ENCODE assay signal across 8 cellular contexts in genomic region chr5:108003178-108003577, GRCh38.
DNase-seq lines count a peak whose midpoint lies in the region; ATAC-seq, FAIRE-seq and TF ChIP-seq lines count a peak whose summit lies in the region.

No MANE protein-coding gene starts in this region.

- H3K27me3 Mint-ChIP-seq in astrocyte (ENCODE audit: low read depth, unreplicated experiment) (no peaks in the 10 kb centered on the region), Caco-2 (ENCODE audit: insufficient read depth, unreplicated experiment) (no peaks in the 10 kb centered on the region)

- H3K36me3 ChIP-seq in astrocyte (ENCODE audit: insufficient read depth, low read length), result no peaks in the 10 kb centered on the region
- H3K36me3 ChIP-seq in Caco-2 (ENCODE audit: control insufficient read depth, insufficient read depth, low read length), result no peaks in the 10 kb centered on the region

- peak; percentile 77 for ATAC-seq in GM21360 (IDR thresholded peaks at IDR 0.05; ENCODE audit: unreplicated experiment)

- H3K4me1 Mint-ChIP-seq in astrocyte (ENCODE audit: low read depth, unreplicated experiment) (peaks cover 8% of the 10 kb centered on the region), Caco-2 (ENCODE audit: low read depth, unreplicated experiment) (no peaks in the 10 kb centered on the region)

- no peaks in the 10 kb centered on the region for H3K9me3 ChIP-seq in astrocyte (ENCODE audit: insufficient read depth, low read depth, low read length)
- H3K9me3 ChIP-seq in Caco-2, result no peaks in the 10 kb centered on the region

- intact Hi-C loops in Caco-2 (cut with micrococcal nuclease; ENCODE audit: unreplicated experiment), result no loop called here

- H3K4me3 ChIP-seq in astrocyte (ENCODE audit: insufficient read depth, low read depth, low read length) (no peak overlapping the region), Caco-2 (ENCODE audit: low read depth, low read length) (no peak overlapping the region)

- POLR2A ChIA-PET in Caco-2 (lab: Charles Lee), result no interaction called here

- H3K27ac Mint-ChIP-seq in astrocyte (ENCODE audit: unreplicated experiment) (peak overlapping the region; percentile 93), Caco-2 (ENCODE audit: unreplicated experiment) (no peak overlapping the region)

- peak overlapping the region; percentile 36 for H3K9ac ChIP-seq in astrocyte (ENCODE audit: low read length)

- H3K27me3 ChIP-seq in astrocyte (ENCODE audit: insufficient read depth, low read length) (no peaks in the 10 kb centered on the region), Caco-2 (replicated peaks; ENCODE audit: control insufficient read depth, insufficient read depth, low read length) (no peaks in the 10 kb centered on the region)

- peak overlapping the region; percentile 71 for H3K4me2 ChIP-seq in astrocyte (ENCODE audit: low read length)

- no TSS peak for BruUV-seq in Caco-2 (replicated peaks; lab: Mats Ljungman, UMichigan)

- H2AFZ ChIP-seq in astrocyte (ENCODE audit: low read depth, low read length), result peak overlapping the region; percentile 14

- FAIRE-seq in astrocyte (lab: Jason Lieb, UNC), result no peak

- DNase-seq in GM04504 (ENCODE audit: low read depth) (peak; percentile 24), HT1080 (ENCODE audit: low read depth) (peak; percentile 74), astrocyte (ENCODE audit: low read depth) (peak; percentile 47), medulla oblongata (ENCODE audit: extremely low spot score) (peak; percentile 48), Caco-2 (no peak), DMS114 treated with DMSO at 0.1 percent for 48 hours (lab: John Stamatoyannopoulos, UW; ENCODE audit: unreplicated experiment) (no peak), NCI-H1436 treated with DMSO at 0.1 percent for 48 hours (lab: John Stamatoyannopoulos, UW) (no peak)

- H3K27ac ChIP-seq in astrocyte (ENCODE audit: low read depth, low read length), result no peak overlapping the region

- H3K4me1 ChIP-seq in astrocyte (ENCODE audit: insufficient read depth, low read length), result no peaks in the 10 kb centered on the region
- no peaks in the 10 kb centered on the region for H3K4me1 ChIP-seq in Caco-2

- H4K20me1 ChIP-seq in astrocyte (ENCODE audit: insufficient read depth, low read length), result no peaks in the 10 kb centered on the region

- H3K79me2 ChIP-seq in astrocyte (ENCODE audit: insufficient read depth, low read length), result no peaks in the 10 kb centered on the region

- no peaks in the 10 kb centered on the region for H3K9me3 Mint-ChIP-seq in astrocyte (ENCODE audit: unreplicated experiment)
- H3K9me3 Mint-ChIP-seq in Caco-2 (ENCODE audit: unreplicated experiment), result no peaks in the 10 kb centered on the region

- H3K36me3 Mint-ChIP-seq in astrocyte (ENCODE audit: low read depth, unreplicated experiment) (no peaks in the 10 kb centered on the region), Caco-2 (ENCODE audit: insufficient read depth, unreplicated experiment) (no peaks in the 10 kb centered on the region)

- CTCF ChIA-PET in Caco-2 (lab: Charles Lee), result no interaction called here

- H3K4me3 Mint-ChIP-seq in astrocyte (ENCODE audit: unreplicated experiment), result no peak overlapping the region
- no peak overlapping the region for H3K4me3 Mint-ChIP-seq in Caco-2 (ENCODE audit: unreplicated experiment)

- TF ChIP-seq CTCF in astrocyte (IDR thresholded peaks at IDR 0.05; ENCODE audit: insufficient read depth, low read depth, low read length) (no peak), Caco-2 (IDR thresholded peaks at IDR 0.05; ENCODE audit: insufficient read depth in 1 of 2, low read depth in 1 of 2, low read length in 1 of 2, severe bottlenecking in 1 of 2, unreplicated experiment in 1 of 2) (no peak)

Comparison
In these comparisons a context has a peak if more than half of its experiments do, and no peak if none do; other contexts are left out.
1. DNase-seq: peak in GM04504 (single experiment), HT1080 (single experiment), astrocyte (single experiment) and medulla oblongata (single experiment); none in Caco-2 (0 of 2), DMS114 treated with DMSO at 0.1 percent for 48 hours (single experiment) and NCI-H1436 treated with DMSO at 0.1 percent for 48 hours (single experiment).